In the genomic region with DNA sequence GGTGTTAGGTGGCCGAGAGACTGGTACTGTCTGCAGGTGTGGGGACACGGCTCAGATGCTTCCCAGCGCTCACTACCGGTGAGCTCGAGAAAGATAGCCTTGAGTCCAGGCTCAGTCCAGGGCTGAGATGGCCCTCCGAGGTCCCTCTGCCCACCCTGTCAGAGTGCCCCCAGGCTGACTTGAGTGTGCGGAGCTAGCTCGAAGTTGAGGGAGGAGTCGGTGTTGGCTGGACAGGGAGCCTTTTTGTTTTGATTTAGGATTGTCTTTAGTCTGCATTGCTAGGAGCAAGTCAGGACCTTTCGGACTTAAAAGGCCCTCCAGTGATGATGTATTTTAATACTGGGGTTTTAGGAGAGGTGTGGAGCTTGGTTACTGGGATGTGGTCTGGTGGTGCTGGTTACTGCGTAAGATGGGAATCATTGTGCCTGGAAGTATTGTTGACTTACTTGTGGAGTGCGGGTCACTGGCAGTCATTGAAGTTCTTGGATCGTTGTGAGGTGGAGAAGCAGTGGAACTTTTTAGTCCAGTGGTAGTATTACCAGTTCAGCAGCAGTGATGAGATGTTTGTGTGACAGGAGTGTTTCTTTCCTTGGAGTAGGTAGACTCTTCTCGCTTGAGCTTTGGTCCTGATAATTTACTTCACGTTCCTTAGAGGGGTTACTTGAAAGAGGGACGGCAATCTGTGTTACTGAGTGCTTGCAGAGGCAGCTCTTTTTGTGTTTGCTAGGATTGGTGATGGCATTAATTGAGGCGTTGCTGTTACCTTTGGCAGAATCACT, we compare ENCODE assay signal across 8 cellular contexts. TPM values are rescaled to one million over a fixed set of nuclear protein-coding genes. Genes with fewer than 3 reads are reported as not detected.
DNase-seq lines count a peak whose midpoint lies in the region; ATAC-seq and TF ChIP-seq lines count a peak whose summit lies in the region.

No MANE protein-coding gene starts in this region.

- H3K4me1 ChIP-seq in PC-9 (replicated peaks; ENCODE audit: insufficient read depth) (peaks cover 19% of the 10 kb centered on the region), ectodermal cell (ENCODE audit: control insufficient read depth, insufficient read depth, low read length) (no peaks in the 10 kb centered on the region), mucosa of rectum (ENCODE audit: control insufficient read depth in 2 of 2, insufficient read depth in 2 of 2, low read length in 2 of 2) (peaks cover 7 to 9% of the 10 kb centered on the region in 2 donors)

- peak overlapping the region; percentile 96 for H3K4me3 Mint-ChIP-seq in activated T-cell treated with anti-CD3 and anti-CD28 coated beads, Interleukin-2, amount 50 U/mL, for 4 hours

- H3F3A ChIP-seq in PC-9 (ENCODE audit: insufficient read depth, low read depth) = peaks cover 10% of the 10 kb centered on the region; the same call in 1 of the 2 replicates

- WGBS in ectodermal cell, 2 experiments = 37 to 38% methylated on average over 17 of the region's 17 CpGs

- H3K27ac ChIP-seq in PC-9 = peak overlapping the region; percentile 71
- no peak overlapping the region for H3K27ac ChIP-seq in ectodermal cell (ENCODE audit: insufficient read depth, low read depth, low read length, poor library complexity, severe bottlenecking)
- H3K27ac ChIP-seq in mucosa of rectum (ENCODE audit: low read depth in 2 of 2, low read length in 2 of 2) = peak overlapping the region; percentile 82 to 86

- H3K79me2 ChIP-seq in PC-9 (ENCODE audit: low read depth) = peaks cover 13% of the 10 kb centered on the region

- CTCF ChIA-PET in PC-9 (lab: Charles Lee) = interaction anchor here (0.6 kb wide), 1 partner anchor 207 kb away, joined by 3 read pairs; no protein-coding TSS in a partner anchor

- H3K9me3 Mint-ChIP-seq in activated T-cell treated with anti-CD3 and anti-CD28 coated beads, Interleukin-2, amount 50 U/mL, for 4 hours = no peaks in the 10 kb centered on the region

- no peaks in the 10 kb centered on the region for H3K36me3 ChIP-seq in PC-9 (ENCODE audit: low read depth)
- peaks cover 6% of the 10 kb centered on the region for H3K36me3 ChIP-seq in ectodermal cell (ENCODE audit: control insufficient read depth, insufficient read depth, low read length)
- H3K36me3 ChIP-seq in mucosa of rectum (ENCODE audit: control insufficient read depth in 2 of 2, insufficient read depth in 2 of 2, low read length in 2 of 2) = no peaks in the 10 kb centered on the region

- DNase-seq in activated T-cell treated with anti-CD3 and anti-CD28 coated beads, Interleukin-2, amount 50 U/mL, for 4 hours = no peak
- DNase-seq in activated T-cell treated with anti-CD3 and anti-CD28 coated beads, Interleukin-2, amount 50 U/mL, for 48 hours = no peak
- DNase-seq in PC-9 = no peak
- DNase-seq in stimulated activated CD4-positive, alpha-beta T cell treated with anti-CD3 and anti-CD28 coated beads, Interleukin-2, amount 100 ng/mL, for 48 hours = no peak

- no peaks in the 10 kb centered on the region for H3K9me2 ChIP-seq in PC-9 (ENCODE audit: insufficient read depth)

- peak overlapping the region; percentile 96 for H3K4me2 ChIP-seq in PC-9

- no peaks in the 10 kb centered on the region for H3K27me3 Mint-ChIP-seq in activated T-cell treated with anti-CD3 and anti-CD28 coated beads, Interleukin-2, amount 50 U/mL, for 4 hours (ENCODE audit: low read depth)

- POLR2A ChIA-PET in PC-9 (lab: Charles Lee; ENCODE audit: unreplicated experiment) = no interaction called here

- H3K4me1 Mint-ChIP-seq in activated T-cell treated with anti-CD3 and anti-CD28 coated beads, Interleukin-2, amount 50 U/mL, for 4 hours (ENCODE audit: low read depth) = peaks cover 30% of the 10 kb centered on the region

- peak overlapping the region; percentile 74 for H3K4me3 ChIP-seq in PC-9
- H3K4me3 ChIP-seq in ectodermal cell (ENCODE audit: insufficient read depth, low read depth, low read length) = peak overlapping the region; percentile 84
- peak overlapping the region; percentile 92 to 97 for H3K4me3 ChIP-seq in mucosa of rectum (ENCODE audit: low read length in 2 of 2)

- TSS peak; percentile 44 for BruUV-seq in PC-9 (replicated peaks; lab: Mats Ljungman, UMichigan)

- peak overlapping the region; percentile 74 to 85 for H3K9ac ChIP-seq in mucosa of rectum (ENCODE audit: low read depth in 1 of 2, low read length in 2 of 2)

- H4K20me1 ChIP-seq in PC-9 (ENCODE audit: insufficient read depth) = no peaks in the 10 kb centered on the region

- H3K9me3 ChIP-seq in PC-9 (ENCODE audit: insufficient read depth, low read depth) (no peaks in the 10 kb centered on the region), ectodermal cell (ENCODE audit: control insufficient read depth, low read length) (no peaks in the 10 kb centered on the region), mucosa of rectum (ENCODE audit: control insufficient read depth in 2 of 2, low read length in 2 of 2) (no peaks in the 10 kb centered on the region)

- no peak for TF ChIP-seq CTCF in PC-9 (conservative IDR thresholded peaks at IDR 0.05)

- H2AFZ ChIP-seq in PC-9 = peak overlapping the region; percentile 96

- H3K27me3 ChIP-seq in PC-9 (ENCODE audit: insufficient read depth, low read depth) (no peaks in the 10 kb centered on the region), ectodermal cell (ENCODE audit: control insufficient read depth, insufficient read depth, low read length, poor library complexity, severe bottlenecking) (no peaks in the 10 kb centered on the region), mucosa of rectum (ENCODE audit: control insufficient read depth in 2 of 2, insufficient read depth in 2 of 2, low read length in 2 of 2) (no peaks in the 10 kb centered on the region)

- no peak for ATAC-seq in activated T-cell treated with anti-CD3 and anti-CD28 coated beads, Interleukin-2, amount 50 U/mL, for 4 hours
- ATAC-seq in GM21367 (IDR thresholded peaks at IDR 0.05; ENCODE audit: unreplicated experiment) = no peak
- ATAC-seq in GM18519 (IDR thresholded peaks at IDR 0.05; ENCODE audit: low FRiP score, unreplicated experiment) = no peak

- no peaks in the 10 kb centered on the region for H3K36me3 Mint-ChIP-seq in activated T-cell treated with anti-CD3 and anti-CD28 coated beads, Interleukin-2, amount 50 U/mL, for 4 hours (ENCODE audit: insufficient read depth)

- intact Hi-C loops in PC-9 (cut with micrococcal nuclease; ENCODE audit: unreplicated experiment) = loop anchor here (1.0 kb wide), 1 partner anchor 20 kb away; no protein-coding TSS in a partner anchor

RNA-seq across cellular contexts. Expression of a gene that starts 0.6 kb away (rescaled TPM):
- 1 to 10 TPM; 4.3 to 5.2 (median 4.8) TPM for total RNA-seq in activated T-cell treated with anti-CD3 and anti-CD28 coated beads, Interleukin-2, amount 50 U/mL, for 4 hours
- 4.0 and 6.5 TPM in 2 replicates for total RNA-seq in PC-9 (2021)
- polyA plus RNA-seq in ectodermal cell (2013, experiment 1 of 4) = 9.2 TPM
- 8.0 TPM for polyA plus RNA-seq in ectodermal cell (2013, experiment 2 of 4)
- 7.4 TPM for polyA plus RNA-seq in ectodermal cell (2013, experiment 3 of 4)
- 7.9 TPM for polyA plus RNA-seq in ectodermal cell (2013, experiment 4 of 4)

RNA-seq across cellular contexts. Expression of a gene that starts 0.7 kb away (rescaled TPM):
- 10 to 100 TPM; 32.3 to 39.0 (median 36.2) TPM for total RNA-seq in activated T-cell treated with anti-CD3 and anti-CD28 coated beads, Interleukin-2, amount 50 U/mL, for 4 hours
- total RNA-seq in PC-9 (2021) = 59.5 and 62.6 TPM in 2 replicates
- polyA plus RNA-seq in ectodermal cell (2013, experiment 1 of 4) = 251 TPM
- 253 TPM for polyA plus RNA-seq in ectodermal cell (2013, experiment 2 of 4)
- polyA plus RNA-seq in ectodermal cell (2013, experiment 3 of 4) = 234 TPM
- 251 TPM for polyA plus RNA-seq in ectodermal cell (2013, experiment 4 of 4)
